ENCODE assay signal across 1 cellular context in genomic region chrX:9829308-9830267, GRCh38.
TF ChIP-seq lines count a peak whose summit lies in the region.

No MANE protein-coding gene starts in this region.

TF ChIP-seq in GM12878, 131 proteins besides CTCF, POLR2A, EP300 and RAD21 (continued from another document and continues in another):
- TF ChIP-seq CUX1 (IDR thresholded peaks at IDR 0.05; ENCODE audit: insufficient replicate concordance, low read depth, low read length), result no peak
- no peak for TF ChIP-seq POLR2AphosphoS2 (IDR thresholded peaks at IDR 0.05; ENCODE audit: low read depth, low read length)
- no peak for TF ChIP-seq CREB1 (IDR thresholded peaks at IDR 0.05; ENCODE audit: low read depth)
- TF ChIP-seq NBN (IDR thresholded peaks at IDR 0.05), result 0 out of 2 replicates have a peak, but pooled peaks have one; percentile 27
- no peak for TF ChIP-seq RBBP5 (conservative IDR thresholded peaks at IDR 0.05)
- no peak for TF ChIP-seq MAX (IDR thresholded peaks at IDR 0.05; ENCODE audit: low read depth, low read length)
- TF ChIP-seq ELK1 (IDR thresholded peaks at IDR 0.05; ENCODE audit: low read depth, low read length), result no peak
- TF ChIP-seq MEF2B (IDR thresholded peaks at IDR 0.05; ENCODE audit: partially characterized antibody, poor library complexity, severe bottlenecking), result peak; percentile 53
- TF ChIP-seq MYB (IDR thresholded peaks at IDR 0.05; ENCODE audit: borderline replicate concordance, low read depth, low read length), result no peak
- peak in 1 of 2 experiments; percentile 91; a peak in 2 of 4 replicates for TF ChIP-seq ETV6 (conservative IDR thresholded peaks at IDR 0.05 in 1 of 2, IDR thresholded peaks at IDR 0.05 in 1 of 2; ENCODE audit: borderline replicate concordance in 1 of 2, low read depth in 1 of 2)
- no peak for TF ChIP-seq ZBTB4 (CRISPR knock-in tag; IDR thresholded peaks at IDR 0.05)
- TF ChIP-seq ZNF592 (IDR thresholded peaks at IDR 0.05), result no peak
- peak; percentile 96 to 97 for TF ChIP-seq IKZF2 (IDR thresholded peaks at IDR 0.05)
- TF ChIP-seq ZNF207 (IDR thresholded peaks at IDR 0.05; ENCODE audit: borderline replicate concordance), result no peak
- TF ChIP-seq LARP7 (IDR thresholded peaks at IDR 0.05), result no peak
- TF ChIP-seq NR2C2 (IDR thresholded peaks at IDR 0.05; ENCODE audit: borderline replicate concordance, control insufficient read depth, insufficient read length, low read depth), result no peak
- no peak for TF ChIP-seq HDAC6 (IDR thresholded peaks at IDR 0.05; ENCODE audit: unreplicated experiment)
- no peak for TF ChIP-seq WRNIP1 (IDR thresholded peaks at IDR 0.05; ENCODE audit: borderline replicate concordance, low read depth, low read length)
- TF ChIP-seq, protein P1, sequence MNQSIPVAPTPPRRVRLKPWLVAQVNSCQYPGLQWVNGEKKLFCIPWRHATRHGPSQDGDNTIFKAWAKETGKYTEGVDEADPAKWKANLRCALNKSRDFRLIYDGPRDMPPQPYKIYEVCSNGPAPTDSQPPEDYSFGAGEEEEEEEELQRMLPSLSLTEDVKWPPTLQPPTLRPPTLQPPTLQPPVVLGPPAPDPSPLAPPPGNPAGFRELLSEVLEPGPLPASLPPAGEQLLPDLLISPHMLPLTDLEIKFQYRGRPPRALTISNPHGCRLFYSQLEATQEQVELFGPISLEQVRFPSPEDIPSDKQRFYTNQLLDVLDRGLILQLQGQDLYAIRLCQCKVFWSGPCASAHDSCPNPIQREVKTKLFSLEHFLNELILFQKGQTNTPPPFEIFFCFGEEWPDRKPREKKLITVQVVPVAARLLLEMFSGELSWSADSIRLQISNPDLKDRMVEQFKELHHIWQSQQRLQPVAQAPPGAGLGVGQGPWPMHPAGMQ (IDR thresholded peaks at IDR 0.05; ENCODE audit: borderline replicate concordance), result no peak
- TF ChIP-seq, protein P2, sequence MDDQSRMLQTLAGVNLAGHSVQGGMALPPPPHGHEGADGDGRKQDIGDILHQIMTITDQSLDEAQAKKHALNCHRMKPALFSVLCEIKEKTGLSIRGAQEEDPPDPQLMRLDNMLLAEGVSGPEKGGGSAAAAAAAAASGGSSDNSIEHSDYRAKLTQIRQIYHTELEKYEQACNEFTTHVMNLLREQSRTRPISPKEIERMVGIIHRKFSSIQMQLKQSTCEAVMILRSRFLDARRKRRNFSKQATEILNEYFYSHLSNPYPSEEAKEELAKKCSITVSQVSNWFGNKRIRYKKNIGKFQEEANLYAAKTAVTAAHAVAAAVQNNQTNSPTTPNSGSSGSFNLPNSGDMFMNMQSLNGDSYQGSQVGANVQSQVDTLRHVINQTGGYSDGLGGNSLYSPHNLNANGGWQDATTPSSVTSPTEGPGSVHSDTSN (IDR thresholded peaks at IDR 0.05; ENCODE audit: insufficient replicate concordance, low read depth, low read length), result no peak
- 0 out of 2 replicates have a peak, but pooled peaks have one; percentile 44 for TF ChIP-seq CBX5 (IDR thresholded peaks at IDR 0.05; ENCODE audit: low read depth)
- TF ChIP-seq, protein P3, sequence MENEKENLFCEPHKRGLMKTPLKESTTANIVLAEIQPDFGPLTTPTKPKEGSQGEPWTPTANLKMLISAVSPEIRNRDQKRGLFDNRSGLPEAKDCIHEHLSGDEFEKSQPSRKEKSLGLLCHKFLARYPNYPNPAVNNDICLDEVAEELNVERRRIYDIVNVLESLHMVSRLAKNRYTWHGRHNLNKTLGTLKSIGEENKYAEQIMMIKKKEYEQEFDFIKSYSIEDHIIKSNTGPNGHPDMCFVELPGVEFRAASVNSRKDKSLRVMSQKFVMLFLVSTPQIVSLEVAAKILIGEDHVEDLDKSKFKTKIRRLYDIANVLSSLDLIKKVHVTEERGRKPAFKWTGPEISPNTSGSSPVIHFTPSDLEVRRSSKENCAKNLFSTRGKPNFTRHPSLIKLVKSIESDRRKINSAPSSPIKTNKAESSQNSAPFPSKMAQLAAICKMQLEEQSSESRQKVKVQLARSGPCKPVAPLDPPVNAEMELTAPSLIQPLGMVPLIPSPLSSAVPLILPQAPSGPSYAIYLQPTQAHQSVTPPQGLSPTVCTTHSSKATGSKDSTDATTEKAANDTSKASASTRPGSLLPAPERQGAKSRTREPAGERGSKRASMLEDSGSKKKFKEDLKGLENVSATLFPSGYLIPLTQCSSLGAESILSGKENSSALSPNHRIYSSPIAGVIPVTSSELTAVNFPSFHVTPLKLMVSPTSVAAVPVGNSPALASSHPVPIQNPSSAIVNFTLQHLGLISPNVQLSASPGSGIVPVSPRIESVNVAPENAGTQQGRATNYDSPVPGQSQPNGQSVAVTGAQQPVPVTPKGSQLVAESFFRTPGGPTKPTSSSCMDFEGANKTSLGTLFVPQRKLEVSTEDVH (IDR thresholded peaks at IDR 0.05; ENCODE audit: low read depth, partially characterized antibody), result no peak
- TF ChIP-seq SMC3 (IDR thresholded peaks at IDR 0.05; ENCODE audit: borderline replicate concordance, low read length), result no peak
- TF ChIP-seq SUZ12 (IDR thresholded peaks at IDR 0.05; ENCODE audit: unreplicated experiment), result no peak
- no peak for TF ChIP-seq ZZZ3 (IDR thresholded peaks at IDR 0.05; ENCODE audit: control insufficient read depth, insufficient read length, low read depth)
- no peak for TF ChIP-seq BCLAF1 (IDR thresholded peaks at IDR 0.05)
- no peak for TF ChIP-seq EZH2 (IDR thresholded peaks at IDR 0.05; ENCODE audit: borderline replicate concordance, control insufficient read depth, low read depth, low read length)
- TF ChIP-seq TCF12 (IDR thresholded peaks at IDR 0.05; ENCODE audit: low read depth, low read length), result peak; percentile 89
- TF ChIP-seq IRF3 (IDR thresholded peaks at IDR 0.05), result no peak
- no peak for TF ChIP-seq SIN3A (IDR thresholded peaks at IDR 0.05; ENCODE audit: low read depth, low read length)
